8 cellular contexts compared by ENCODE assay signal in the genomic region with DNA sequence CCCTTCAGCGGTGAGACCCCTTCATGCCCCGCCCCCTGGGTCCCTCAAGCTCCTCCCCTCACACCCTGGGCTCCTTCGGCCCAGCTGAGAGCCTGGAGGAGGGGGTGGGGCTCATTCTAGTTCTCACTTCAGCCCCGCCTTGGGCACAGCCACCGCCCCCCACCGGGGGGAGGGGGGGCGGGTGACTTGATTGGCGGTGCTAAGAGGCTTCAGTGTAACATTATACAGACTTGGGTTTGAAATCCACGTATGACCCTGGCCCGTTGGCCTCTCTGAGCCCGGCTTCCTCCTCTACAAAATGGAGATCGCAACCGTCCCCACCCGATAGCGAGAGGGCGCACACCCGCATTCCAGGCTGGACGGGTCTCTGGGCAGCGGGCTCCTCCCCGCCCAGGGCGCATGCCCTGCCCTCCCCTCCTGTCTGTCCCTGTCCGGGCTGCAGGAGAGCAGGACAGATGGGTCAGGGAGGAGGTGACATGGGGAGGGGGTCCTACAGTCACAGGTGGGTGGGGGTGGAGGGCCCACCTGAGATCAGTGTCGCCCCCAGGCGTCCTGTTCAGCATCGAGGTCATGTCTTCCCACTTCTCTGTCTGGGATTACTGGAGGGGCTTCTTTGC. TPM values are rescaled to one million over a fixed set of nuclear protein-coding genes. Genes with fewer than 3 reads are reported as not detected.
DNase-seq lines count a peak whose midpoint lies in the region; ATAC-seq and TF ChIP-seq lines count a peak whose summit lies in the region.

No MANE protein-coding gene starts in this region.

- peak overlapping the region; percentile 62 for H3K27ac Mint-ChIP-seq in progenitor cell of endocrine pancreas

- peak; percentile 61 for ATAC-seq in Right ventricle myocardium inferior
- ATAC-seq in foreskin keratinocyte: peak; percentile 7
- no peak for ATAC-seq in HG03135 (IDR thresholded peaks at IDR 0.05; ENCODE audit: unreplicated experiment)
- no peak for ATAC-seq in GM19035 (IDR thresholded peaks at IDR 0.05; ENCODE audit: unreplicated experiment)

- peaks cover 4% of the 10 kb centered on the region for H3K4me1 Mint-ChIP-seq in progenitor cell of endocrine pancreas (ENCODE audit: low read depth)

- peaks cover 12% of the 10 kb centered on the region for H3K27me3 Mint-ChIP-seq in progenitor cell of endocrine pancreas

- DNase-seq in Right ventricle myocardium inferior (ENCODE audit: missing footprints) (peak; percentile 78), cardiac septum (ENCODE audit: low spot score) (no peak), foreskin keratinocyte (no peak), progenitor cell of endocrine pancreas (ENCODE audit: low spot score, unreplicated experiment) (peak; percentile 80), RKO (ENCODE audit: low spot score) (no peak)
- DNase-seq in activated CD8-positive, alpha-beta memory T cell treated with anti-CD3 and anti-CD28 coated beads for 24 hours: peak; percentile 61

- H3K9me3 Mint-ChIP-seq in progenitor cell of endocrine pancreas (ENCODE audit: low read depth): no peaks in the 10 kb centered on the region

- no peaks in the 10 kb centered on the region for H3K4me1 ChIP-seq in foreskin keratinocyte

- intact Hi-C loops in Right ventricle myocardium inferior (cut with DNase I) (no loop called here), cardiac septum (cut with DNase I) (no loop called here)

- TF ChIP-seq CTCF in foreskin keratinocyte (conservative IDR thresholded peaks at IDR 0.05) (peak; percentile 17), progenitor cell of endocrine pancreas (IDR thresholded peaks at IDR 0.05; ENCODE audit: unreplicated experiment) (peak; percentile 27)

- H3K27me3 ChIP-seq in foreskin keratinocyte: no peaks in the 10 kb centered on the region

- no peak overlapping the region for H3K27ac ChIP-seq in foreskin keratinocyte

- peak overlapping the region; percentile 67 for H3K4me3 Mint-ChIP-seq in progenitor cell of endocrine pancreas (ENCODE audit: low read depth)

- no peaks in the 10 kb centered on the region for H3K36me3 Mint-ChIP-seq in progenitor cell of endocrine pancreas (ENCODE audit: insufficient read depth)

RNA-seq across cellular contexts. Expression of a gene that starts 5.1 kb away (rescaled TPM):
- 2.2 TPM for total RNA-seq in Right ventricle myocardium inferior
- 2.0 TPM for total RNA-seq in cardiac septum
- total RNA-seq in foreskin keratinocyte: not detected in 2 replicates
- polyA plus RNA-seq in foreskin keratinocyte: not detected in 2 replicates
- 1.5 and 2.3 TPM in 2 replicates for total RNA-seq in progenitor cell of endocrine pancreas

RNA-seq across cellular contexts. Expression of a gene that starts 24.8 kb away (rescaled TPM):
- total RNA-seq in Right ventricle myocardium inferior (5.9 TPM), cardiac septum (3.0 TPM), foreskin keratinocyte (0.53 and 0.65 TPM in 2 replicates), progenitor cell of endocrine pancreas (1.2 and 1.6 TPM in 2 replicates)
- polyA plus RNA-seq in foreskin keratinocyte: 1.0 and 1.4 TPM in 2 replicates

RNA-seq across cellular contexts. Expression of a gene that starts 26.8 kb away (rescaled TPM):
- total RNA-seq in Right ventricle myocardium inferior (0.19 TPM), cardiac septum (1.2 TPM), foreskin keratinocyte (not detected in 2 replicates), progenitor cell of endocrine pancreas (2.2 and 2.4 TPM in 2 replicates)
- not detected in 2 replicates for polyA plus RNA-seq in foreskin keratinocyte

RNA-seq across cellular contexts. Expression of a gene that starts 30.8 kb away (rescaled TPM):
- total RNA-seq in Right ventricle myocardium inferior (4,074 TPM), cardiac septum (3,889 TPM), foreskin keratinocyte (not detected in 2 replicates), progenitor cell of endocrine pancreas (not detected in 2 replicates)
- not detected in 2 replicates for polyA plus RNA-seq in foreskin keratinocyte

RNA-seq across cellular contexts. Expression of a gene that starts 44.6 kb away (rescaled TPM):
- 0.41 TPM for total RNA-seq in Right ventricle myocardium inferior
- not detected for total RNA-seq in cardiac septum
- not detected in 2 replicates for total RNA-seq in foreskin keratinocyte
- not detected in 2 replicates for polyA plus RNA-seq in foreskin keratinocyte
- not detected in 2 replicates for total RNA-seq in progenitor cell of endocrine pancreas

Comparison
In these comparisons a context has a peak if more than half of its experiments do, and no peak if none do; other contexts are left out.
1. DNase-seq: peak in Right ventricle myocardium inferior (single experiment), activated CD8-positive, alpha-beta memory T cell treated with anti-CD3 and anti-CD28 coated beads for 24 hours (single experiment) and progenitor cell of endocrine pancreas (single experiment); none in cardiac septum (single experiment), foreskin keratinocyte (0 of 2) and RKO (single experiment).
2. ATAC-seq: peak in Right ventricle myocardium inferior (single experiment) and foreskin keratinocyte (single experiment); none in HG03135 (single experiment) and GM19035 (single experiment).